ENCODE assay signal across 1 cellular context in the genomic region with DNA sequence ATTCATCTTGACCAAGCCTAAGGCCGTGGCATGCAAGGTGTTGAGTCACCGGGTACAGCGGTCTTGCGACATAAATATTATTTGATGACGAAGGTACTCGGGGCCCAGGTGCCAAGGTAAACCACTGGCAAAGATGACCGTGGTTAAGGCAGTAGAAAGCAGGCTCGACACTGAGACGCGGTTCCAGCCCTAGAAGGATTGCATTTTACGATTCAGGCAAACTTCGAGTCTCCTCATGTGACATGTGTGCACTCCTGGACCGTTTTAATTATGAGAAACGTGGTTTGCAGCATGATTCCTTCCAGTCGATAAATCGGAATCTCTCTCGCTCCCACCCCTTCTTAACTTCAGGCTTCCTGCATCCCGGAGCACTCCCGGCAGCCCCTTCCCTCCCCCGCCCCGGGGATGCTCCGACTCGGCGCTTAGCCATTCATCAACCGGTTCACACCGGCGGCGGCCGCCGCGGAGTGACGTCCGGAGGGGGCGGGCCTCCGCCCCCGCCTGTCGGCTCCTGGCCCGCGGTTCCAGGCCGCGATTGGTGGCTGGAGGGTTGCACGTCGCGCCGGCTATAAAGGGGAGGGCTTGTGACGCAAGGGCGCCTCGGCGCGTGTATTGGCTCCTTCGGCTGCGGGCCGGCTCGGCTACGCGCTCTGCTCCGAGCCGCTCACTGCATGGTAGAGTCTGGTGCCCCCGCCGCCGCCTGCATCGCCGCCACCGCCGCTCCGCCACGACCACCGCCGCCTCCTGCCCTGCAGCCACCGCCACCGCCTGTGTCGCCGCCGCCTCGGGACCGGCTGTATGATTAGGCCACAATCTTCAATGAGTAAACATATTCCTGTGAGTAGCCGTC.
TF ChIP-seq lines count a peak whose summit lies in the region.

A gene (plus strand): TSS at position 598 of the 850 bp plus-strand sequence.
A gene (plus strand): TSS at position 598 of the 850 bp plus-strand sequence. CDS start 4,401 bp downstream, outside the sequence.

TF ChIP-seq in HCT116, 20 proteins besides CTCF, POLR2A, EP300 and RAD21 (continued from another document):
- TF ChIP-seq, protein P1, sequence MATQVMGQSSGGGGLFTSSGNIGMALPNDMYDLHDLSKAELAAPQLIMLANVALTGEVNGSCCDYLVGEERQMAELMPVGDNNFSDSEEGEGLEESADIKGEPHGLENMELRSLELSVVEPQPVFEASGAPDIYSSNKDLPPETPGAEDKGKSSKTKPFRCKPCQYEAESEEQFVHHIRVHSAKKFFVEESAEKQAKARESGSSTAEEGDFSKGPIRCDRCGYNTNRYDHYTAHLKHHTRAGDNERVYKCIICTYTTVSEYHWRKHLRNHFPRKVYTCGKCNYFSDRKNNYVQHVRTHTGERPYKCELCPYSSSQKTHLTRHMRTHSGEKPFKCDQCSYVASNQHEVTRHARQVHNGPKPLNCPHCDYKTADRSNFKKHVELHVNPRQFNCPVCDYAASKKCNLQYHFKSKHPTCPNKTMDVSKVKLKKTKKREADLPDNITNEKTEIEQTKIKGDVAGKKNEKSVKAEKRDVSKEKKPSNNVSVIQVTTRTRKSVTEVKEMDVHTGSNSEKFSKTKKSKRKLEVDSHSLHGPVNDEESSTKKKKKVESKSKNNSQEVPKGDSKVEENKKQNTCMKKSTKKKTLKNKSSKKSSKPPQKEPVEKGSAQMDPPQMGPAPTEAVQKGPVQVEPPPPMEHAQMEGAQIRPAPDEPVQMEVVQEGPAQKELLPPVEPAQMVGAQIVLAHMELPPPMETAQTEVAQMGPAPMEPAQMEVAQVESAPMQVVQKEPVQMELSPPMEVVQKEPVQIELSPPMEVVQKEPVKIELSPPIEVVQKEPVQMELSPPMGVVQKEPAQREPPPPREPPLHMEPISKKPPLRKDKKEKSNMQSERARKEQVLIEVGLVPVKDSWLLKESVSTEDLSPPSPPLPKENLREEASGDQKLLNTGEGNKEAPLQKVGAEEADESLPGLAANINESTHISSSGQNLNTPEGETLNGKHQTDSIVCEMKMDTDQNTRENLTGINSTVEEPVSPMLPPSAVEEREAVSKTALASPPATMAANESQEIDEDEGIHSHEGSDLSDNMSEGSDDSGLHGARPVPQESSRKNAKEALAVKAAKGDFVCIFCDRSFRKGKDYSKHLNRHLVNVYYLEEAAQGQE (IDR thresholded peaks at IDR 0.05; ENCODE audit: low read depth): no peak
- TF ChIP-seq FOSL1 (IDR thresholded peaks at IDR 0.05; ENCODE audit: low read depth): peak; percentile 70
- no peak for TF ChIP-seq ZNF274 (IDR thresholded peaks at IDR 0.05; ENCODE audit: low read depth, low read length)
- TF ChIP-seq, protein P2, sequence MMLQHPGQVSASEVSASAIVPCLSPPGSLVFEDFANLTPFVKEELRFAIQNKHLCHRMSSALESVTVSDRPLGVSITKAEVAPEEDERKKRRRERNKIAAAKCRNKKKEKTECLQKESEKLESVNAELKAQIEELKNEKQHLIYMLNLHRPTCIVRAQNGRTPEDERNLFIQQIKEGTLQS (IDR thresholded peaks at IDR 0.05): no peak
- peak; percentile 85 for TF ChIP-seq POLR2AphosphoS5 (IDR thresholded peaks at IDR 0.05; ENCODE audit: low read depth, low read length)
- TF ChIP-seq EGR1 (IDR thresholded peaks at IDR 0.05; ENCODE audit: low read depth): peak; percentile 100
